Comparison of ENCODE assay signal across 14 cellular contexts in genomic region chr13:41548031-41548430, GRCh38.
A peak's percentile ranks its signal among the peaks of the same experiment; 100 is the strongest.
DNase-seq lines count a peak whose midpoint lies in the region; ATAC-seq, FAIRE-seq and TF ChIP-seq lines count a peak whose summit lies in the region.
"Had no signal": no experiment of that assay in that cellular context is flagged by ENCODE, and none has a peak within 500 bp of the region (broad histone marks: within the 10 kb centered on the region; RNA-seq: fewer than 3 reads in every experiment).

No MANE protein-coding gene starts in this region.

- CTCF ChIA-PET in HepG2 (lab: Yijun Ruan, JAX; ENCODE audit: low intra/inter-chr PET ratio, low total read pairs) = no interaction called here

- no peak overlapping the region for H3K4me3 ChIP-seq in HepG2 (replicated peaks in 1 of 3; ENCODE audit: insufficient read depth in 1 of 3, low read depth in 2 of 3, low read length in 3 of 3)
- H3K4me3 ChIP-seq in right lobe of liver = no peak overlapping the region
- no peak overlapping the region for H3K4me3 ChIP-seq in gastroesophageal sphincter
- H3K4me3 ChIP-seq in sigmoid colon = no peak overlapping the region
- no peak overlapping the region for H3K4me3 ChIP-seq in vagina

- H4K20me1 ChIP-seq in HepG2 (ENCODE audit: insufficient read depth, low read length) = no peaks in the 10 kb centered on the region

- TF ChIP-seq RAD21 in HepG2 (CRISPR knock-in tag; IDR thresholded peaks at IDR 0.05) = no peak

- no peak overlapping the region for H3K9ac ChIP-seq in HepG2 (ENCODE audit: insufficient read depth, low read depth, low read length)

- no peaks in the 10 kb centered on the region for H3K79me2 ChIP-seq in HepG2 (ENCODE audit: insufficient read depth, low read length)

- no TSS peak for BruUV-seq in HepG2 (replicated peaks; lab: Mats Ljungman, UMichigan)

- FAIRE-seq in HepG2 (lab: Jason Lieb, UNC) (no peak), urothelium cell line (lab: Jason Lieb, UNC) (no peak)

- TF ChIP-seq CTCF in HepG2 (CRISPR knock-in tag; IDR thresholded peaks at IDR 0.05) = no peak
- TF ChIP-seq CTCF in right lobe of liver (IDR thresholded peaks at IDR 0.05) = no peak
- no peak for TF ChIP-seq CTCF in gastroesophageal sphincter (IDR thresholded peaks at IDR 0.05)
- TF ChIP-seq CTCF in sigmoid colon (IDR thresholded peaks at IDR 0.05) = no peak
- no peak for TF ChIP-seq CTCF in vagina (IDR thresholded peaks at IDR 0.05)

- H3K27ac ChIP-seq in HepG2 (ENCODE audit: extremely low read length, insufficient read depth, low read length) (no peak overlapping the region), right lobe of liver (no peak overlapping the region), gastroesophageal sphincter (peak overlapping the region; percentile 31 to 79 (median 70)), sigmoid colon (peak overlapping the region; percentile 64 to 74 (median 68)), vagina (peak overlapping the region; percentile 85)

- no peak overlapping the region for H2AFZ ChIP-seq in HepG2 (ENCODE audit: low read length)

- TF ChIP-seq POLR2A in HepG2 (IDR thresholded peaks at IDR 0.05; ENCODE audit: insufficient read depth in 1 of 2, low read depth in 2 of 2, low read length in 2 of 2) = no peak
- no peak for TF ChIP-seq POLR2A in right lobe of liver (IDR thresholded peaks at IDR 0.05)
- no peak for TF ChIP-seq POLR2A in gastroesophageal sphincter (IDR thresholded peaks at IDR 0.05)
- no peak for TF ChIP-seq POLR2A in sigmoid colon (IDR thresholded peaks at IDR 0.05)
- no peak for TF ChIP-seq POLR2A in vagina (IDR thresholded peaks at IDR 0.05)

- POLR2A ChIA-PET in HepG2 (lab: Yijun Ruan, JAX) = interaction anchor here (0.8 to 1.9 kb wide), 2 partner anchors 30 to 100 kb away, joined by 3 to 5 read pairs; no protein-coding TSS in a partner anchor

- no peak for DNase-seq in HepG2 (ENCODE audit: low spot score)
- no peak for DNase-seq in right lobe of liver
- peak; percentile 65 for DNase-seq in sigmoid colon
- DNase-seq in vagina (ENCODE audit: extremely low spot score in 2 of 2) = no peak
- DNase-seq in urothelium cell line (ENCODE audit: low spot score) = no peak
- DNase-seq in NCI-H1436 treated with DMSO at 0.1 percent for 48 hours (lab: John Stamatoyannopoulos, UW) = no peak
- DNase-seq: activated CD4-positive, alpha-beta memory T cell treated with anti-CD3 and anti-CD28 coated beads for 36 hours; activated naive CD8-positive, alpha-beta T cell treated with anti-CD3 and anti-CD28 coated beads for 36 hours; activated T-cell treated with anti-CD3 and anti-CD28 coated beads, Interleukin-2, amount 50 U/mL, for 24 hours; immature natural killer cell; Kasumi-1; NCI-H2171 had no signal

- H3K9me3 ChIP-seq in HepG2 (ENCODE audit: low read length) = no peaks in the 10 kb centered on the region
- H3K9me3 ChIP-seq in right lobe of liver = no peaks in the 10 kb centered on the region
- peaks cover 0 to 1% (median 0%) of the 10 kb centered on the region in 3 donors for H3K9me3 ChIP-seq in gastroesophageal sphincter
- no peaks in the 10 kb centered on the region for H3K9me3 ChIP-seq in sigmoid colon
- H3K9me3 ChIP-seq in vagina = no peaks in the 10 kb centered on the region

- in situ Hi-C loops in HepG2 (cut with HindIII; ENCODE audit: extremely low pct_ligation_motif_present, low pct_unique_long_range_greater_than_20kb) = no loop called here

- H3K4me2 ChIP-seq in HepG2 (ENCODE audit: low read depth, low read length) = peak overlapping the region; percentile 86; the same call in 1 of the 2 replicates

- intact Hi-C loops in HepG2 (cut with micrococcal nuclease; ENCODE audit: unreplicated experiment) = loop anchor here (5.0 kb wide), 1 partner anchor 99 kb away; no protein-coding TSS in a partner anchor
- intact Hi-C loops in right lobe of liver (cut with DNase I) = no loop called here
- intact Hi-C loops in sigmoid colon (cut with DNase I) = loop anchor here (5.0 kb wide), 1 partner anchor 91 kb away; the partner anchor contains the start of gene RGCC
- intact Hi-C loops in vagina (cut with DNase I) = loop anchor here (1.0 kb wide), 1 partner anchor 36 kb away; no protein-coding TSS in a partner anchor

- 74% methylated on average over 6 of the region's 6 CpGs for WGBS in HepG2 (ENCODE audit: low lambda C conversion rate)
- 54% methylated on average over 2 of the region's 6 CpGs for WGBS in right lobe of liver (ENCODE audit: insufficient coverage, low coverage, low lambda C conversion rate, missing lambda C conversion rate)
- WGBS in gastroesophageal sphincter (ENCODE audit: low coverage in 1 of 2), 2 donors = 0 to 80% methylated on average over 1 to 4 of the region's 6 CpGs
- 79 to 88% methylated on average over 6 of the region's 6 CpGs for whole genome bisulfite sequencing in sigmoid colon, 2 donors

- H3K4me1 ChIP-seq in HepG2 (ENCODE audit: insufficient read depth, low read length) = peaks cover 28% of the 10 kb centered on the region
- H3K4me1 ChIP-seq in right lobe of liver = no peaks in the 10 kb centered on the region
- H3K4me1 ChIP-seq in gastroesophageal sphincter = peaks cover 0 to 19% (median 6%) of the 10 kb centered on the region in 3 donors
- H3K4me1 ChIP-seq in sigmoid colon = peaks cover 0 to 9% (median 8%) of the 10 kb centered on the region in 4 donors
- peaks cover 24% of the 10 kb centered on the region for H3K4me1 ChIP-seq in vagina

- no peaks in the 10 kb centered on the region for H3K36me3 ChIP-seq in HepG2 (replicated peaks in 1 of 2; ENCODE audit: control insufficient read depth in 1 of 2, insufficient read depth in 2 of 2, low read length in 2 of 2)
- H3K36me3 ChIP-seq in right lobe of liver = no peaks in the 10 kb centered on the region
- H3K36me3 ChIP-seq in gastroesophageal sphincter = no peaks in the 10 kb centered on the region
- no peaks in the 10 kb centered on the region for H3K36me3 ChIP-seq in sigmoid colon
- H3K36me3 ChIP-seq in vagina = no peaks in the 10 kb centered on the region

- H3K27me3 ChIP-seq in HepG2 (ENCODE audit: control insufficient read depth in 1 of 2, insufficient read depth in 2 of 2, low read length in 2 of 2) (peaks cover 0 to 9% of the 10 kb centered on the region in 2 experiments; a peak in 2 of 5 replicates), right lobe of liver (no peaks in the 10 kb centered on the region), gastroesophageal sphincter (peaks cover 3% of the 10 kb centered on the region), sigmoid colon (no peaks in the 10 kb centered on the region), vagina (no peaks in the 10 kb centered on the region)

- ATAC-seq in HepG2 (peak; percentile 6; the same call in 2 of the 3 replicates), right lobe of liver (no peak), gastroesophageal sphincter (no peak), HG03280 (IDR thresholded peaks at IDR 0.05; ENCODE audit: unreplicated experiment) (no peak)

- TF ChIP-seq EP300 in HepG2 (IDR thresholded peaks at IDR 0.05; ENCODE audit: low read depth in 2 of 2, low read length in 2 of 2) (no peak), HepG2 (CRISPR knock-in tag; IDR thresholded peaks at IDR 0.05; ENCODE audit: borderline replicate concordance) (no peak), gastroesophageal sphincter (IDR thresholded peaks at IDR 0.05) (no peak), sigmoid colon (IDR thresholded peaks at IDR 0.05) (no peak)

TF ChIP-seq in HepG2, 621 proteins besides CTCF, POLR2A, EP300 and RAD21:
- 0 out of 2 replicates have a peak, but pooled peaks have one; percentile 17 for TF ChIP-seq ZNF768 (CRISPR knock-in tag; IDR thresholded peaks at IDR 0.05)
- TF ChIP-seq, protein P1, sequence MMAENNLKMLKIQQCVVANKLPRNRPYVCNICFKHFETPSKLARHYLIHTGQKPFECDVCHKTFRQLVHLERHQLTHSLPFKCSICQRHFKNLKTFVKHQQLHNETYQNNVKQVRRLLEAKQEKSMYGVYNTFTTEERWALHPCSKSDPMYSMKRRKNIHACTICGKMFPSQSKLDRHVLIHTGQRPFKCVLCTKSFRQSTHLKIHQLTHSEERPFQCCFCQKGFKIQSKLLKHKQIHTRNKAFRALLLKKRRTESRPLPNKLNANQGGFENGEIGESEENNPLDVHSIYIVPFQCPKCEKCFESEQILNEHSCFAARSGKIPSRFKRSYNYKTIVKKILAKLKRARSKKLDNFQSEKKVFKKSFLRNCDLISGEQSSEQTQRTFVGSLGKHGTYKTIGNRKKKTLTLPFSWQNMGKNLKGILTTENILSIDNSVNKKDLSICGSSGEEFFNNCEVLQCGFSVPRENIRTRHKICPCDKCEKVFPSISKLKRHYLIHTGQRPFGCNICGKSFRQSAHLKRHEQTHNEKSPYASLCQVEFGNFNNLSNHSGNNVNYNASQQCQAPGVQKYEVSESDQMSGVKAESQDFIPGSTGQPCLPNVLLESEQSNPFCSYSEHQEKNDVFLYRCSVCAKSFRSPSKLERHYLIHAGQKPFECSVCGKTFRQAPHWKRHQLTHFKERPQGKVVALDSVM (CRISPR knock-in tag; IDR thresholded peaks at IDR 0.05) = 0 out of 2 replicates have a peak, but pooled peaks have one; percentile 11
- no peak for TF ChIP-seq FOSL2 (CRISPR knock-in tag; IDR thresholded peaks at IDR 0.05)

Comparison
In these comparisons a context has a peak if more than half of its experiments do, and no peak if none do; other contexts are left out.
1. intact Hi-C loops: an anchor here in HepG2 (5.0 kb wide), sigmoid colon (5.0 kb wide) and vagina (1.0 kb wide); none called in right lobe of liver.
2. H3K27ac ChIP-seq: peak in gastroesophageal sphincter (4 of 4), sigmoid colon (4 of 4) and vagina (single experiment); none in HepG2 (single experiment) and right lobe of liver (0 of 3).